In genomic region chr14:94594441-94594840, GRCh38 we compare ENCODE assay signal across 17 cellular contexts. TPM values are rescaled to one million over a fixed set of nuclear protein-coding genes. Genes with fewer than 3 reads are reported as not detected.
DNase-seq lines count a peak whose midpoint lies in the region; ATAC-seq and TF ChIP-seq lines count a peak whose summit lies in the region.
"Had no signal": no experiment of that assay in that cellular context is flagged by ENCODE, and none has a peak within 500 bp of the region (broad histone marks: within the 10 kb centered on the region; RNA-seq: fewer than 3 reads in every experiment).

No MANE protein-coding gene starts in this region.

- H3K4me3 Mint-ChIP-seq in MCF 10A (ENCODE audit: unreplicated experiment) (no peak overlapping the region), chondrocyte (ENCODE audit: unreplicated experiment) (no peak overlapping the region), progenitor cell of endocrine pancreas (ENCODE audit: low read depth) (peak overlapping the region; percentile 11)
- H3K4me3 Mint-ChIP-seq in activated CD4-positive, alpha-beta T cell treated with anti-CD3 and anti-CD28 coated beads for 36 hours: no peak overlapping the region
- H3K4me3 Mint-ChIP-seq: CD4-positive, CD25-positive, alpha-beta regulatory T cell had no signal

- 46% methylated on average over 7 of the region's 7 CpGs for WGBS in liver

- no peak for TF ChIP-seq RAD21 in liver (IDR thresholded peaks at IDR 0.05)

- ATAC-seq in activated CD4-positive, alpha-beta T cell treated with anti-CD3 and anti-CD28 coated beads for 36 hours: no peak

- H3K27ac Mint-ChIP-seq in MCF 10A (ENCODE audit: low read depth, unreplicated experiment): peak overlapping the region; percentile 18
- no peak overlapping the region for H3K27ac Mint-ChIP-seq in chondrocyte (ENCODE audit: unreplicated experiment)
- peak overlapping the region; percentile 79 for H3K27ac Mint-ChIP-seq in progenitor cell of endocrine pancreas
- no peak overlapping the region for H3K27ac Mint-ChIP-seq in activated CD4-positive, alpha-beta T cell treated with anti-CD3 and anti-CD28 coated beads for 36 hours

- POLR2A ChIA-PET in MCF 10A (lab: Yijun Ruan, JAX): interaction anchor here (0.7 kb wide), 1 partner anchor 490 kb away, joined by 3 read pairs; no protein-coding TSS in a partner anchor
- POLR2A ChIA-PET in activated CD4-positive, alpha-beta T cell treated with anti-CD3 and anti-CD28 coated beads for 36 hours (lab: Charles Lee): no interaction called here

- H3K4me1 Mint-ChIP-seq in MCF 10A (ENCODE audit: insufficient read depth, unreplicated experiment) (peaks cover 19% of the 10 kb centered on the region), chondrocyte (ENCODE audit: low read depth) (peaks cover 11% of the 10 kb centered on the region), progenitor cell of endocrine pancreas (ENCODE audit: low read depth) (peaks cover 52% of the 10 kb centered on the region)
- no peaks in the 10 kb centered on the region for H3K4me1 Mint-ChIP-seq in activated CD4-positive, alpha-beta T cell treated with anti-CD3 and anti-CD28 coated beads for 36 hours
- H3K4me1 Mint-ChIP-seq: CD4-positive, CD25-positive, alpha-beta regulatory T cell; IgD-negative memory B cell had no signal

- H3K9ac ChIP-seq in liver (ENCODE audit: low read depth in 1 of 2, low read length in 2 of 2): no peak overlapping the region
- H3K9ac ChIP-seq: BLaER1 treated with 17β-estradiol and CSF1 and Interleukin-3, amounts not matched to agents 10 nM and 100 nM; GM23248 had no signal

- H3K27me3 ChIP-seq in breast epithelium: no peaks in the 10 kb centered on the region
- H3K27me3 ChIP-seq in liver (ENCODE audit: control insufficient read depth in 4 of 4, insufficient read depth in 4 of 4, low read length in 3 of 4): no peaks in the 10 kb centered on the region
- H3K27me3 ChIP-seq: BLaER1 treated with 17β-estradiol and CSF1 and Interleukin-3, amounts not matched to agents 10 nM and 100 nM had no signal

- H3K36me3 Mint-ChIP-seq in MCF 10A (ENCODE audit: insufficient read depth, unreplicated experiment): no peaks in the 10 kb centered on the region
- H3K36me3 Mint-ChIP-seq in chondrocyte (ENCODE audit: low read depth): no peaks in the 10 kb centered on the region
- peaks cover 10% of the 10 kb centered on the region for H3K36me3 Mint-ChIP-seq in progenitor cell of endocrine pancreas (ENCODE audit: insufficient read depth)
- H3K36me3 Mint-ChIP-seq in activated CD4-positive, alpha-beta T cell treated with anti-CD3 and anti-CD28 coated beads for 36 hours (ENCODE audit: low read depth): no peaks in the 10 kb centered on the region
- H3K36me3 Mint-ChIP-seq: CD4-positive, CD25-positive, alpha-beta regulatory T cell; IgD-negative memory B cell had no signal

- H3K9me3 Mint-ChIP-seq in MCF 10A (ENCODE audit: unreplicated experiment) (peaks cover 11% of the 10 kb centered on the region), chondrocyte (ENCODE audit: low read depth) (peaks cover 3% of the 10 kb centered on the region), progenitor cell of endocrine pancreas (ENCODE audit: low read depth) (peaks cover 3% of the 10 kb centered on the region)
- H3K9me3 Mint-ChIP-seq in activated CD4-positive, alpha-beta T cell treated with anti-CD3 and anti-CD28 coated beads for 36 hours (ENCODE audit: low read depth): no peaks in the 10 kb centered on the region

- H3K36me3 ChIP-seq in breast epithelium: no peaks in the 10 kb centered on the region
- peaks cover 6 to 29% (median 20%) of the 10 kb centered on the region in 4 donors for H3K36me3 ChIP-seq in liver (ENCODE audit: control insufficient read depth in 4 of 4, insufficient read depth in 3 of 4, low read depth in 1 of 4, low read length in 3 of 4)
- H3K36me3 ChIP-seq: BLaER1 treated with 17β-estradiol and CSF1 and Interleukin-3, amounts not matched to agents 10 nM and 100 nM had no signal

- BruUV-seq in MCF 10A (replicated peaks; lab: Mats Ljungman, UMichigan): no TSS peak

- no peaks in the 10 kb centered on the region for H3K9me3 ChIP-seq in breast epithelium
- no peaks in the 10 kb centered on the region for H3K9me3 ChIP-seq in liver (ENCODE audit: control insufficient read depth in 4 of 4, low read length in 3 of 4)
- H3K9me3 ChIP-seq: BLaER1 treated with 17β-estradiol and CSF1 and Interleukin-3, amounts not matched to agents 10 nM and 100 nM had no signal

- no peak overlapping the region for H3K27ac ChIP-seq in breast epithelium
- peak overlapping the region; percentile 28 to 67 for H3K27ac ChIP-seq in liver (ENCODE audit: low read depth in 1 of 2, low read length in 2 of 2)
- H3K27ac ChIP-seq: BLaER1 treated with 17β-estradiol and CSF1 and Interleukin-3, amounts not matched to agents 10 nM and 100 nM; GM23248 had no signal

- TF ChIP-seq POLR2A in breast epithelium (IDR thresholded peaks at IDR 0.05): no peak

- H3K4me1 ChIP-seq in breast epithelium (peaks cover 7 to 15% of the 10 kb centered on the region in 2 donors), liver (ENCODE audit: control insufficient read depth in 4 of 4, insufficient read depth in 4 of 4, low read length in 3 of 4) (peaks cover 11 to 72% (median 44%) of the 10 kb centered on the region in 4 donors)

- H3K27me3 Mint-ChIP-seq in MCF 10A (ENCODE audit: insufficient read depth, unreplicated experiment) (no peaks in the 10 kb centered on the region), chondrocyte (ENCODE audit: low read depth) (no peaks in the 10 kb centered on the region), progenitor cell of endocrine pancreas (peaks cover 8% of the 10 kb centered on the region)
- H3K27me3 Mint-ChIP-seq in activated CD4-positive, alpha-beta T cell treated with anti-CD3 and anti-CD28 coated beads for 36 hours: peaks cover 3% of the 10 kb centered on the region
- H3K27me3 Mint-ChIP-seq: CD4-positive, CD25-positive, alpha-beta regulatory T cell; IgD-negative memory B cell had no signal

- DNase-seq in MCF 10A (ENCODE audit: unreplicated experiment) (no peak), breast epithelium (ENCODE audit: low spot score in 2 of 2) (no peak), chondrocyte (ENCODE audit: low spot score) (peak; percentile 39), progenitor cell of endocrine pancreas (ENCODE audit: low spot score, unreplicated experiment) (no peak), cerebellar cortex (ENCODE audit: low spot score) (no peak), LoVo (ENCODE audit: low spot score) (no peak)
- DNase-seq in activated CD4-positive, alpha-beta T cell treated with anti-CD3 and anti-CD28 coated beads for 36 hours: no peak
- DNase-seq: 8988T; ACHN; CD4-positive, CD25-positive, alpha-beta regulatory T cell; DND-41; GDM1; GM23248; H7 had no signal

- CTCF ChIA-PET in MCF 10A (lab: Yijun Ruan, JAX): interaction anchor here (0.6 kb wide), 1 partner anchor 115 kb away, joined by 6 read pairs; no protein-coding TSS in a partner anchor
- CTCF ChIA-PET in activated CD4-positive, alpha-beta T cell treated with anti-CD3 and anti-CD28 coated beads for 36 hours (lab: Charles Lee): no interaction called here

- intact Hi-C loops in MCF 10A (cut with micrococcal nuclease) (no loop called here), breast epithelium (cut with DNase I; ENCODE audit: low total_unique reads) (no loop called here)
- intact Hi-C loops in activated CD4-positive, alpha-beta T cell treated with anti-CD3 and anti-CD28 coated beads for 36 hours (cut with DNase I, micrococcal nuclease): no loop called here

- H3K4me3 ChIP-seq in breast epithelium: no peak overlapping the region
- peak overlapping the region; percentile 0 to 92 (median 44) for H3K4me3 ChIP-seq in liver (ENCODE audit: low read depth in 1 of 3, low read length in 3 of 3)
- H3K4me3 ChIP-seq: BLaER1 treated with 17β-estradiol and CSF1 and Interleukin-3, amounts not matched to agents 10 nM and 100 nM; GM23248 had no signal

- no peak for TF ChIP-seq CTCF in MCF 10A (IDR thresholded peaks at IDR 0.05; ENCODE audit: unreplicated experiment)
- TF ChIP-seq CTCF in breast epithelium (IDR thresholded peaks at IDR 0.05): no peak
- no peak for TF ChIP-seq CTCF in chondrocyte (IDR thresholded peaks at IDR 0.05)
- no peak for TF ChIP-seq CTCF in liver (IDR thresholded peaks at IDR 0.05; ENCODE audit: low read depth, low read length, missing input control)
- TF ChIP-seq CTCF in progenitor cell of endocrine pancreas (IDR thresholded peaks at IDR 0.05; ENCODE audit: unreplicated experiment): no peak

TF ChIP-seq in liver, 16 proteins besides CTCF, POLR2A, EP300 and RAD21 (continues in another document):
- TF ChIP-seq YY1 (IDR thresholded peaks at IDR 0.05) (no peak), FOXA1 (IDR thresholded peaks at IDR 0.05) (no peak), NR2F2 (IDR thresholded peaks at IDR 0.05) (no peak), HNF4G (IDR thresholded peaks at IDR 0.05) (no peak), HNF4A (conservative IDR thresholded peaks at IDR 0.05) (no peak)

RNA-seq across cellular contexts. Expression of gene SERPINA5, which starts 13.2 kb away (rescaled TPM):
- 0.35 TPM in 1 of 2 replicates, not detected in the other for total RNA-seq in MCF 10A (2022)
- total RNA-seq in breast epithelium: 10 to 100 TPM in 2 of 3 donors, 1 to 10 TPM in 1; 4.3 to 32.9 (median 20.6) TPM
- total RNA-seq in chondrocyte: 0.50 to 0.54 TPM in 2 of 3 replicates, not detected in the other
- total RNA-seq in liver: 100 to 1,000 TPM in 1 of 2 donors, 10 to 100 TPM in 1; 45.7 to 250 TPM
- 100 to 1,000 TPM in 1 of 2 donors, 10 to 100 TPM in 1; 37.0 to 122 TPM for polyA plus RNA-seq in liver
- total RNA-seq in progenitor cell of endocrine pancreas: 37.7 and 39.5 TPM in 2 replicates
- total RNA-seq in activated CD4-positive, alpha-beta T cell treated with anti-CD3 and anti-CD28 coated beads for 36 hours: not detected
- total RNA-seq: CD4-positive, CD25-positive, alpha-beta regulatory T cell; GM23248 had no signal
- polyA plus RNA-seq: CD4-positive, CD25-positive, alpha-beta regulatory T cell; GM23248; IgD-negative memory B cell had no signal

RNA-seq across cellular contexts. Expression of gene SERPINA3, which starts 17.8 kb away (rescaled TPM):
- total RNA-seq in MCF 10A (2022) (44.5 and 54.5 TPM in 2 replicates), breast epithelium (1,000 to 10,000 TPM in 2 of 3 donors, 10 to 100 TPM in 1; 88.7 to 1,840 (median 1,497) TPM), chondrocyte (3.6 to 4.6 TPM (median 3.9 TPM) in 3 replicates), liver (over 10,000 TPM in 1 of 2 donors, 1,000 to 10,000 TPM in 1; 2,087 to 17,984 TPM), progenitor cell of endocrine pancreas (5.2 and 8.0 TPM in 2 replicates)
- over 10,000 TPM; 11,518 to 14,500 TPM for polyA plus RNA-seq in liver
- not detected for total RNA-seq in activated CD4-positive, alpha-beta T cell treated with anti-CD3 and anti-CD28 coated beads for 36 hours
- total RNA-seq: CD4-positive, CD25-positive, alpha-beta regulatory T cell; H7 had no signal
- polyA plus RNA-seq: CD4-positive, CD25-positive, alpha-beta regulatory T cell; IgD-negative memory B cell had no signal

RNA-seq across cellular contexts. Expression of gene SERPINA4, which starts 33.2 kb away (rescaled TPM):
- not detected in 2 replicates for total RNA-seq in MCF 10A (2022)
- not detected for total RNA-seq in breast epithelium
- not detected in 3 replicates for total RNA-seq in chondrocyte
- 100 to 1,000 TPM in 1 of 2 donors, 10 to 100 TPM in 1; 50.5 to 150 TPM for total RNA-seq in liver
- polyA plus RNA-seq in liver: 10 to 100 TPM; 67.6 to 80.3 TPM
- 5.9 and 7.3 TPM in 2 replicates for total RNA-seq in progenitor cell of endocrine pancreas
- total RNA-seq in activated CD4-positive, alpha-beta T cell treated with anti-CD3 and anti-CD28 coated beads for 36 hours: not detected
- total RNA-seq: CD4-positive, CD25-positive, alpha-beta regulatory T cell; GM23248; H7 had no signal
- polyA plus RNA-seq: CD4-positive, CD25-positive, alpha-beta regulatory T cell; GM23248; IgD-negative memory B cell had no signal

Comparison
In these comparisons a context has a peak if more than half of its experiments do, and no peak if none do; other contexts are left out.
1. H3K27ac Mint-ChIP-seq: peak in MCF 10A (single experiment) and progenitor cell of endocrine pancreas (single experiment); none in chondrocyte (single experiment) and activated CD4-positive, alpha-beta T cell treated with anti-CD3 and anti-CD28 coated beads for 36 hours (single experiment).
2. H3K27ac ChIP-seq: peak in liver (2 of 2); none in breast epithelium (0 of 2).
3. H3K4me3 ChIP-seq: peak in liver (3 of 3); none in breast epithelium (0 of 3).